In the genomic region with DNA sequence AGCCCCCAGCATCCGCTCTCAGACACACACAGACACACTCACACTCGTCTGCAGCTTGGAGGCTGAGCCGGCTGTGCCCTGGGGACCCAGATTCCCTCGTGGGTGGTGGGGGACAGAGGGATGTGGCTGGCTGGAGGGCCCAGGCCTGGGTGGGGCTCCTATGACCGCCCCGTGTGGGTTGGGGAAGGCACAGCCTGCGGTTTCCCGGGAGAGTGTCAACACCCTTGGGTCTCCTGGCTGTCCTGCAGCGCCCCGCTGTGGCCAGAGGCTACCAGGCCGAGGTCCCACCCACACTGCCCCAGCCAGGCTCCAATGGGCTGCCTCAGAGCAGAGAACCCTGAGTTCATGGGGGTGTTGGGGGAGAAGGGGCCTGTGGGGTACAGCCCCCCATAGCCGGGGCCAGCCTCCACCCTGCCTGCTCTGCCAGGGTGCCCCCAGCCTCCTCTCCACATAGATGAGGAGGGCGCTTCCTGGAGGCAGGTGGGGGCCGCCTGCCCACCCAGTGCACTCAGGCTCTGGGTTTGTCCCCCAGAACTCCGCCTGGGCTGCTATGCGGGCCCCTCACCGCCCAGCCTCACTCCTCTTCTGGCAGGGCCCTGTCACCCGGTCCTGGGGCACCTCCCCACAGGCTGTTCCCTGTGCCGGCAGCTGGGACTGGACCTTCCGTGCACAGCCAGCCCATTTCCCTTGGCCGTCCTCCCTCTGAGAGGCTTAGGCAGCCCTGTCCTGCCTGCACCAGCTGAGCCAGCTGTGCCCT, we compare ENCODE assay signal across 1 cellular context.
TF ChIP-seq lines count a peak whose summit lies in the region.

A gene with protein sequence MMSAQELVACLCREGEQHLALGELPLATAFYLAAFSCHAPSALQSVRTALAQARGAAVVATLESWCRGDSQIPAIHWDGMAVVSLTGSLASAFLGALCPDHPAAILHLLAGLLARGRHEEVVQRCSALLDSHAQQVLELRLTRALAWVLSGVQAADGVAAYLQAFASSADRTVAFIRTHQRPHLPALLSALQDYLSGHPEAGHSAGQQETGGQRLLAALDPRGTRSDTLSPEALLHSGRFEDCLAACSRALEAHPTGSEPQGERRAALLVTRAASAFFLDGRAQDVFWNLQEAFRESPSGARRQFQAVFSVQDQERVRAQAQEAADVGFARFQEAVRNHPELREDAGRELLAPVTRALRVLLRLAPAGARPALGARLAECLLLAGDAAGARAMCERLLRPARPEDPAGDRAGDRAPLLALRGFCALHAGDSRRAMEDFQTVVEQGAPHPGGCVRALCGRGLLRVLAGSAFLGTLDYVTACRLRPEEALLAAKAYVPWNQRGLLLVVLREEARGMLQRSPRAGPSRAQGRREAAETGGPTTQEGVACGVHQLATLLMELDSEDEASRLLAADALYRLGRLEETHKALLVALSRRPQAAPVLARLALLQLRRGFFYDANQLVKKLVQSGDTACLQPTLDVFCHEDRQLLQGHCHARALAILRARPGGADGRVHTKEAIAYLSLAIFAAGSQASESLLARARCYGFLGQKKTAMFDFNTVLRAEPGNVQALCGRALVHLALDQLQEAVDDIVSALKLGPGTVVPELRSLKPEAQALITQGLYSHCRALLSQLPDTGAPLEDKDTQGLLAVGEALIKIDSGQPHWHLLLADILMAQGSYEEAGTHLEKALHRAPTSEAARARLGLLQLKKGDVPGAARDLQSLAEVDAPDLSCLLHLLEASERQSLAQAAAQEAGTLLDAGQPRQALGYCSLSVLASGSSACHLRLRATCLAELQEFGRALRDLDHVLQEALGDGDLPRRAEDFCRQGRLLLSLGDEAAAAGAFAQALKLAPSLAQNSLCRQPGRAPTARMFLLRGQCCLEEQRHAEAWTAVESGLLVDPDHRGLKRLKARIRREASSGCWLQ (minus strand): TSS at position 159 of the 757 bp plus-strand sequence. CDS start 866 bp downstream, outside the sequence.

TF ChIP-seq in HCT116, 20 proteins besides CTCF, POLR2A, EP300 and RAD21 (continued from another document):
- TF ChIP-seq, protein P1, sequence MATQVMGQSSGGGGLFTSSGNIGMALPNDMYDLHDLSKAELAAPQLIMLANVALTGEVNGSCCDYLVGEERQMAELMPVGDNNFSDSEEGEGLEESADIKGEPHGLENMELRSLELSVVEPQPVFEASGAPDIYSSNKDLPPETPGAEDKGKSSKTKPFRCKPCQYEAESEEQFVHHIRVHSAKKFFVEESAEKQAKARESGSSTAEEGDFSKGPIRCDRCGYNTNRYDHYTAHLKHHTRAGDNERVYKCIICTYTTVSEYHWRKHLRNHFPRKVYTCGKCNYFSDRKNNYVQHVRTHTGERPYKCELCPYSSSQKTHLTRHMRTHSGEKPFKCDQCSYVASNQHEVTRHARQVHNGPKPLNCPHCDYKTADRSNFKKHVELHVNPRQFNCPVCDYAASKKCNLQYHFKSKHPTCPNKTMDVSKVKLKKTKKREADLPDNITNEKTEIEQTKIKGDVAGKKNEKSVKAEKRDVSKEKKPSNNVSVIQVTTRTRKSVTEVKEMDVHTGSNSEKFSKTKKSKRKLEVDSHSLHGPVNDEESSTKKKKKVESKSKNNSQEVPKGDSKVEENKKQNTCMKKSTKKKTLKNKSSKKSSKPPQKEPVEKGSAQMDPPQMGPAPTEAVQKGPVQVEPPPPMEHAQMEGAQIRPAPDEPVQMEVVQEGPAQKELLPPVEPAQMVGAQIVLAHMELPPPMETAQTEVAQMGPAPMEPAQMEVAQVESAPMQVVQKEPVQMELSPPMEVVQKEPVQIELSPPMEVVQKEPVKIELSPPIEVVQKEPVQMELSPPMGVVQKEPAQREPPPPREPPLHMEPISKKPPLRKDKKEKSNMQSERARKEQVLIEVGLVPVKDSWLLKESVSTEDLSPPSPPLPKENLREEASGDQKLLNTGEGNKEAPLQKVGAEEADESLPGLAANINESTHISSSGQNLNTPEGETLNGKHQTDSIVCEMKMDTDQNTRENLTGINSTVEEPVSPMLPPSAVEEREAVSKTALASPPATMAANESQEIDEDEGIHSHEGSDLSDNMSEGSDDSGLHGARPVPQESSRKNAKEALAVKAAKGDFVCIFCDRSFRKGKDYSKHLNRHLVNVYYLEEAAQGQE (IDR thresholded peaks at IDR 0.05; ENCODE audit: low read depth) = no peak
- TF ChIP-seq YY1 (IDR thresholded peaks at IDR 0.05; ENCODE audit: extremely low read depth, insufficient replicate concordance, low read depth, low read length) (no peak), EZH2 (IDR thresholded peaks at IDR 0.05) (no peak), JUND (IDR thresholded peaks at IDR 0.05) (no peak), TCF7L2 (IDR thresholded peaks at IDR 0.05; ENCODE audit: borderline replicate concordance, extremely low read depth, insufficient read depth, insufficient read length) (no peak), ZNF274 (IDR thresholded peaks at IDR 0.05; ENCODE audit: low read depth, low read length) (no peak), ZFX (IDR thresholded peaks at IDR 0.05) (no peak), SP1 (IDR thresholded peaks at IDR 0.05; ENCODE audit: low read depth) (no peak)
